In genomic region chr19:483332-484072, GRCh38 we compare ENCODE assay signal across 1 cellular context.
TF ChIP-seq lines count a peak whose summit lies in the region.

No MANE protein-coding gene starts in this region.

TF ChIP-seq in K562, 482 proteins besides CTCF, POLR2A, EP300 and RAD21:
- TF ChIP-seq PBX2 (CRISPR knock-in tag; IDR thresholded peaks at IDR 0.05; ENCODE audit: low read depth), result peak; percentile 22; the same call in 1 of the 2 replicates
- TF ChIP-seq PBX2 (tag; conservative IDR thresholded peaks at IDR 0.05; ENCODE audit: low read depth), result peak; percentile 47
- TF ChIP-seq NFXL1 (CRISPR knock-in tag; IDR thresholded peaks at IDR 0.05), result no peak
- no peak for TF ChIP-seq HNRNPL (IDR thresholded peaks at IDR 0.05; ENCODE audit: low read depth, low read length)
- no peak for TF ChIP-seq ZSCAN29 (IDR thresholded peaks at IDR 0.05)
- no peak for TF ChIP-seq NR0B1 (IDR thresholded peaks at IDR 0.05; ENCODE audit: partially characterized antibody)
- TF ChIP-seq ZNF583 (CRISPR knock-in tag; IDR thresholded peaks at IDR 0.05), result no peak
- no peak for TF ChIP-seq RFX1 (IDR thresholded peaks at IDR 0.05)
- TF ChIP-seq PKNOX1 (IDR thresholded peaks at IDR 0.05), result peak; percentile 92
- no peak for TF ChIP-seq RB1 (IDR thresholded peaks at IDR 0.05; ENCODE audit: low read depth)
- TF ChIP-seq TCF7L2 (IDR thresholded peaks at IDR 0.05; ENCODE audit: low read depth, low read length), result no peak
- peak; percentile 61 for TF ChIP-seq MEIS2 (IDR thresholded peaks at IDR 0.05; ENCODE audit: partially characterized antibody)
